ENCODE assay signal across 30 cellular contexts in genomic region chr2:78606895-78607294, GRCh38.
"Had no signal": no experiment of that assay in that cellular context is flagged by ENCODE, and none has a peak within 500 bp of the region (broad histone marks: within the 10 kb centered on the region; RNA-seq: fewer than 3 reads in every experiment).

No MANE protein-coding gene starts in this region.

- H3K9me3 Mint-ChIP-seq: activated CD4-positive, alpha-beta T cell treated with anti-CD3 and anti-CD28 coated beads, Interleukin-2, amount 10 ng/mL, durations not matched to agents 7 days and 5 days had no signal

- H3K4me1 Mint-ChIP-seq: activated CD4-positive, alpha-beta T cell treated with anti-CD3 and anti-CD28 coated beads for 36 hours; activated CD4-positive, alpha-beta T cell treated with anti-CD3 and anti-CD28 coated beads, Interleukin-2, amount 10 ng/mL, durations not matched to agents 7 days and 5 days; activated naive CD4-positive, alpha-beta T cell treated with anti-CD3 and anti-CD28 coated beads, Interleukin-2, amount 50 U/mL, for 24 hours; activated naive CD8-positive, alpha-beta T cell treated with anti-CD3 and anti-CD28 coated beads, Interleukin-2, amount 10 ng/mL, durations not matched to agents 7 days and 5 days; central memory CD8-positive, alpha-beta T cell had no signal

- DNase-seq: activated CD4-positive, alpha-beta T cell treated with anti-CD3 and anti-CD28 coated beads for 36 hours; activated CD4-positive, alpha-beta T cell treated with anti-CD3 and anti-CD28 coated beads, Interleukin-2, amount 10 ng/mL, durations not matched to agents 7 days and 5 days; activated CD4-positive, alpha-beta T cell treated with anti-CD3 and anti-CD28 coated beads, Interleukin-2, amount 50 U/mL, for 48 hours; activated CD8-positive, alpha-beta T cell treated with anti-CD3 and anti-CD28 coated beads, Interleukin-2, amount 10 ng/mL, durations not matched to agents 7 days and 5 days; activated gamma-delta T cell; activated naive CD4-positive, alpha-beta T cell treated with Interleukin-2 at 50 U/mL for 16 hours; activated naive CD8-positive, alpha-beta T cell treated with anti-CD3 and anti-CD28 coated beads, Interleukin-2, amount 10 ng/mL, durations not matched to agents 7 days and 5 days; activated T-cell treated with anti-CD3 and anti-CD28 coated beads, Interleukin-2, amount 50 U/mL, for 24 hours; amygdala; Karpas-422; NCI-H1105; NCI-H1417 treated with DMSO at 0.1 percent for 48 hours; NCI-H1694 treated with DMSO at 0.1 percent for 48 hours; NCI-H2029; NCI-H2171 treated with DMSO at 0.1 percent for 48 hours; NCI-H2227 treated with DMSO at 0.1 percent for 48 hours; NCI-H446; NCI-H510A treated with DMSO at 0.1 percent for 48 hours; NCI-H526 treated with DMSO at 0.1 percent for 48 hours; SHP77; SJCRH30; T1000; WERI-Rb-1 had no signal

- H3K9me3 ChIP-seq: ascending aorta, SJCRH30 had no signal

- H3K27me3 ChIP-seq: ascending aorta, cardiac muscle cell had no signal

- H3K4me3 Mint-ChIP-seq: activated CD4-positive, alpha-beta T cell treated with anti-CD3 and anti-CD28 coated beads for 36 hours; activated CD4-positive, alpha-beta T cell treated with anti-CD3 and anti-CD28 coated beads, Interleukin-2, amount 10 ng/mL, durations not matched to agents 7 days and 5 days; activated CD8-positive, alpha-beta T cell treated with anti-CD3 and anti-CD28 coated beads, Interleukin-2, amount 10 ng/mL, durations not matched to agents 7 days and 5 days; activated naive CD4-positive, alpha-beta T cell treated with anti-CD3 and anti-CD28 coated beads, Interleukin-2, amount 50 U/mL, for 24 hours; activated naive CD8-positive, alpha-beta T cell treated with anti-CD3 and anti-CD28 coated beads, Interleukin-2, amount 10 ng/mL, durations not matched to agents 7 days and 5 days; activated T-cell treated with anti-CD3 and anti-CD28 coated beads, Interleukin-2, amount 50 U/mL, for 24 hours; central memory CD8-positive, alpha-beta T cell had no signal

- H3K27ac Mint-ChIP-seq: activated CD4-positive, alpha-beta T cell treated with anti-CD3 and anti-CD28 coated beads for 36 hours; activated CD4-positive, alpha-beta T cell treated with anti-CD3 and anti-CD28 coated beads, Interleukin-2, amount 10 ng/mL, durations not matched to agents 7 days and 5 days; activated CD8-positive, alpha-beta T cell treated with anti-CD3 and anti-CD28 coated beads, Interleukin-2, amount 10 ng/mL, durations not matched to agents 7 days and 5 days; activated naive CD4-positive, alpha-beta T cell treated with anti-CD3 and anti-CD28 coated beads, Interleukin-2, amount 50 U/mL, for 24 hours; activated naive CD8-positive, alpha-beta T cell treated with anti-CD3 and anti-CD28 coated beads, Interleukin-2, amount 10 ng/mL, durations not matched to agents 7 days and 5 days; activated T-cell treated with anti-CD3 and anti-CD28 coated beads, Interleukin-2, amount 50 U/mL, for 24 hours; activated T-helper 2 cell treated with anti-CD3 and anti-CD28 coated beads, Interferon-gamma antibody, Interleukin-2, Interleukin-4, amounts not matched to agents 10 μg/mL and 5 μg/mL and 100 μg/mL, durations not matched to agents 14 hours and 24 hours and 36 hours had no signal

- H3K4me1 ChIP-seq: ascending aorta, SJCRH30 had no signal

- H3K27me3 Mint-ChIP-seq: activated CD4-positive, alpha-beta T cell treated with anti-CD3 and anti-CD28 coated beads for 36 hours; activated CD4-positive, alpha-beta T cell treated with anti-CD3 and anti-CD28 coated beads, Interleukin-2, amount 10 ng/mL, durations not matched to agents 7 days and 5 days; activated naive CD4-positive, alpha-beta T cell treated with anti-CD3 and anti-CD28 coated beads, Interleukin-2, amount 50 U/mL, for 24 hours; activated naive CD8-positive, alpha-beta T cell treated with anti-CD3 and anti-CD28 coated beads, Interleukin-2, amount 10 ng/mL, durations not matched to agents 7 days and 5 days; activated T-cell treated with anti-CD3 and anti-CD28 coated beads, Interleukin-2, amount 50 U/mL, for 24 hours; central memory CD8-positive, alpha-beta T cell had no signal

- ATAC-seq: activated CD4-positive, alpha-beta T cell treated with anti-CD3 and anti-CD28 coated beads for 36 hours; activated CD8-positive, alpha-beta T cell treated with anti-CD3 and anti-CD28 coated beads, Interleukin-2, amount 10 ng/mL, durations not matched to agents 7 days and 5 days; Panc1 had no signal

- H3K36me3 Mint-ChIP-seq: activated naive CD4-positive, alpha-beta T cell treated with anti-CD3 and anti-CD28 coated beads, Interleukin-2, amount 50 U/mL, for 24 hours; activated naive CD8-positive, alpha-beta T cell treated with anti-CD3 and anti-CD28 coated beads, Interleukin-2, amount 10 ng/mL, durations not matched to agents 7 days and 5 days had no signal

- H3K36me3 ChIP-seq: ascending aorta, cardiac muscle cell, SJCRH30, WERI-Rb-1 had no signal

- H3K4me3 ChIP-seq: ascending aorta, cardiac muscle cell, SJCRH30, SK-N-MC had no signal

- H3K27ac ChIP-seq: ascending aorta, cardiac muscle cell, SJCRH30, SK-N-MC, WERI-Rb-1 had no signal
